In genomic region chr13:50581586-50582196, GRCh38 we compare ENCODE assay signal across 17 cellular contexts.
DNase-seq lines count a peak whose midpoint lies in the region; ATAC-seq and TF ChIP-seq lines count a peak whose summit lies in the region.
"Had no signal": no experiment of that assay in that cellular context is flagged by ENCODE, and none has a peak within 500 bp of the region (broad histone marks: within the 10 kb centered on the region; RNA-seq: fewer than 3 reads in every experiment).

No MANE protein-coding gene starts in this region.

- no peak overlapping the region for H3K4me3 Mint-ChIP-seq in nephron
- H3K4me3 Mint-ChIP-seq: CD8-positive, alpha-beta memory T cell had no signal

- intact Hi-C loops in heart right ventricle (cut with DNase I) = loop anchor here in 1 of 10 donors (10.0 kb wide), 1 partner anchor 103 kb away; no protein-coding TSS in a partner anchor
- intact Hi-C loops in left cardiac atrium (cut with DNase I) = loop anchor here in 1 of 2 donors (10.0 kb wide), 1 partner anchor 113 kb away; no protein-coding TSS in a partner anchor
- intact Hi-C loops in left colon (cut with DNase I, micrococcal nuclease) = no loop called here
- intact Hi-C loops in breast epithelium (cut with DNase I; ENCODE audit: low total_unique reads) = no loop called here

- no peaks in the 10 kb centered on the region for H3K36me3 ChIP-seq in heart right ventricle
- no peaks in the 10 kb centered on the region for H3K36me3 ChIP-seq in breast epithelium

- DNase-seq in heart right ventricle (no peak), left cardiac atrium (no peak), coronary artery (ENCODE audit: low spot score) (no peak), left colon (no peak), HCEC 1CT (no peak), breast epithelium (ENCODE audit: low spot score in 2 of 2) (no peak)
- DNase-seq: C1 segment of cervical spinal cord; CD8-positive, alpha-beta memory T cell; GOT3; KBM-7; NCI-H1105 treated with DMSO at 0.1 percent for 48 hours; NCI-H1694 treated with DMSO at 0.1 percent for 48 hours; NCI-H345; NCI-H526 had no signal

- H3K9me3 ChIP-seq in heart right ventricle (peaks cover 0 to 5% (median 0%) of the 10 kb centered on the region in 11 donors), breast epithelium (no peaks in the 10 kb centered on the region)
- H3K9me3 ChIP-seq: A549 had no signal

- H3K27ac ChIP-seq in heart right ventricle = peak overlapping the region; percentile 10 to 76 (median 52)
- H3K27ac ChIP-seq in coronary artery = peak overlapping the region; percentile 4 to 66
- H3K27ac ChIP-seq in breast epithelium = no peak overlapping the region
- H3K27ac ChIP-seq: A549 had no signal

- H3K4me3 ChIP-seq in heart right ventricle = no peak overlapping the region
- no peak overlapping the region for H3K4me3 ChIP-seq in coronary artery
- no peak overlapping the region for H3K4me3 ChIP-seq in breast epithelium
- H3K4me3 ChIP-seq: A549 had no signal

- no peaks in the 10 kb centered on the region for H3K9me3 Mint-ChIP-seq in nephron
- H3K9me3 Mint-ChIP-seq: CD8-positive, alpha-beta memory T cell had no signal

- no peaks in the 10 kb centered on the region for H3K36me3 Mint-ChIP-seq in nephron (ENCODE audit: low read depth)

- H3K4me1 ChIP-seq in heart right ventricle (peaks cover 0 to 42% (median 13%) of the 10 kb centered on the region in 9 donors), breast epithelium (no peaks in the 10 kb centered on the region)
- H3K4me1 ChIP-seq: A549 had no signal

- no peaks in the 10 kb centered on the region for H3K27me3 ChIP-seq in heart right ventricle
- H3K27me3 ChIP-seq in breast epithelium = no peaks in the 10 kb centered on the region

- WGBS in heart right ventricle, 2 donors = 70 to 81% methylated on average over 1 of the region's 1 CpG

- TF ChIP-seq POLR2A in breast epithelium (IDR thresholded peaks at IDR 0.05) = no peak

- ATAC-seq in heart right ventricle = peak in 5 of 8 donors; percentile 34 to 60 (median 46)
- ATAC-seq in left cardiac atrium = no peak
- no peak for ATAC-seq in left colon
- no peak for ATAC-seq in HG02852 (IDR thresholded peaks at IDR 0.05; ENCODE audit: unreplicated experiment)
- ATAC-seq: A549 had no signal

- H3K27ac Mint-ChIP-seq in nephron = peak overlapping the region; percentile 37 to 78 (median 52)

- peaks cover 65% of the 10 kb centered on the region for H3K4me1 Mint-ChIP-seq in nephron
- H3K4me1 Mint-ChIP-seq: CD8-positive, alpha-beta memory T cell had no signal

- TF ChIP-seq CTCF in heart right ventricle (IDR thresholded peaks at IDR 0.05) (no peak), coronary artery (IDR thresholded peaks at IDR 0.05) (no peak), nephron (IDR thresholded peaks at IDR 0.05; ENCODE audit: unreplicated experiment in 3 of 3) (no peak), breast epithelium (IDR thresholded peaks at IDR 0.05) (no peak)

- no peaks in the 10 kb centered on the region for H3K27me3 Mint-ChIP-seq in nephron (ENCODE audit: low read depth)

Comparison
In these comparisons a context has a peak if more than half of its experiments do, and no peak if none do; other contexts are left out.
1. ATAC-seq: peak in heart right ventricle (5 of 8); none in left cardiac atrium (0 of 2), left colon (single experiment) and HG02852 (single experiment).
2. H3K27ac ChIP-seq: peak in heart right ventricle (10 of 10) and coronary artery (2 of 2); none in breast epithelium (0 of 2).